Comparison of ENCODE assay signal across 8 cellular contexts in the genomic region with DNA sequence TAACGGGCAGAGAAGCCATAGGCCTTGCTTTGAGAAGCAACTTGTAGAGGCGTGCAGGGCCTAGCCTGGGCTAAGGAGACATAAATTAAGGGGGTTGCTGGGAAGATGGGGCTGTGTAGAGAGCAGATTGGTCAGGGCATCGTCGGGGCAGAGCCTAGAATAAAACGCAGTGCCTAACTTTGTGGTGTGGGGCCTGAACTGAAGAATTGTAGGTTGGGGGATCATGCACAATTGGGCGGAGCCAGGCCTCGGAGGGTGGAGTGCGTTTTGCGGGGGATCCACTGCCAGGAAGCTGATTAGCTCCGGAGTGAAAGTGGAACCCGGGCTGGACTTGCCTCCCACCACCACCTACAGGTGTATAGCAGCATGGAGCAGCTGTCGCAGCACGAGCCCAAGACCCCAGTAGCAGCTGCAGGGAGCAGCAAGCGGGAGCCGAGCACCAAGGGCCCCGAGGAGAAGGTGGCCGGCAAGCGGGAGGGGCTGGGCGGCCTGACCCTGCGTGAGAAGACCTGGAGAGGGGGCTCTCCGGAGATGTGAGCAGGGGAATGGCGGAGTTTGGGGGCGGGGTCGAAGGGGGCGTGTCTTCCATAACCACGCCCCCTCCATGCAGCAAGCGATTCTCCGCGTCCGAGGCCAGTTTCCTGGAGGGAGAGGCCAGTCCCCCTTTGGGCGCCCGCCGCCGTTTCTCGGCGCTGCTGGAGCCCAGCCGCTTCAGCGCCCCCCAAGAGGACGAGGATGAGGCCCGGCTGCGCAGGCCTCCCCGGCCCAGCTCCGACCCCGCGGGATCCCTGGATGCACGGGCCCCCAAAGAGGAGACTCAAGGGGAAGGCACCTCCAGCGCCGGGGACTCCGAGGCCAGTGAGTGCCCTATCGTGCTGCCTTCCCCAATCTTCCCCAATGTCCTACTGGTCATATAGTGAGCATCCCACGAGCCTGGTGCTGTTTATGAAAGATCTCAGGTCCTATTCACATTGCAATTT. TPM values are rescaled to one million over a fixed set of nuclear protein-coding genes. Genes with fewer than 3 reads are reported as not detected.
DNase-seq lines count a peak whose midpoint lies in the region; ATAC-seq and TF ChIP-seq lines count a peak whose summit lies in the region.

No MANE protein-coding gene starts in this region.

- H3K27ac ChIP-seq in foreskin keratinocyte, result no peak overlapping the region

- peak; percentile 39 for TF ChIP-seq POLR2A in GM15510 (IDR thresholded peaks at IDR 0.05; ENCODE audit: borderline replicate concordance, extremely low read depth, insufficient read length)

- peak; percentile 54 for ATAC-seq in foreskin keratinocyte

- TF ChIP-seq CTCF in foreskin keratinocyte (conservative IDR thresholded peaks at IDR 0.05) (peak; percentile 5), progenitor cell of endocrine pancreas (IDR thresholded peaks at IDR 0.05; ENCODE audit: unreplicated experiment) (peak; percentile 36)

- intact Hi-C loops in activated T-helper 1 cell treated with anti-CD3 and anti-CD28 coated beads, Interleukin-12 subunit alpha, Interleukin-12 subunit beta, Interleukin-2, Interleukin-4 antibody, amounts not matched to agents 30 ng/mL and 10 ng/mL and 1 ng/mL, durations not matched to agents 14 hours and 24 hours and 36 hours (cut with micrococcal nuclease), result loop anchor here (2.0 kb wide), 2 partner anchors 13 to 27 kb away; a partner anchor contains a TSS

- H3K27me3 ChIP-seq in foreskin keratinocyte, result no peaks in the 10 kb centered on the region

- DNase-seq in NCI-H2029 treated with DMSO at 0.1 percent for 48 hours (lab: John Stamatoyannopoulos, UW), result peak; percentile 79
- DNase-seq in activated T-helper 1 cell treated with anti-CD3 and anti-CD28 coated beads, Interleukin-12 subunit alpha, Interleukin-12 subunit beta, Interleukin-2, Interleukin-4 antibody, amounts not matched to agents 30 ng/mL and 10 ng/mL and 1 ng/mL, durations not matched to agents 14 hours and 24 hours and 36 hours (ENCODE audit: low spot score), result peak; percentile 68
- peak in 1 of 2 donors; percentile 32 for DNase-seq in foreskin keratinocyte
- peak; percentile 76 for DNase-seq in progenitor cell of endocrine pancreas (ENCODE audit: low spot score, unreplicated experiment)
- no peak for DNase-seq in NCI-H510A treated with DMSO at 0.1 percent for 48 hours (lab: John Stamatoyannopoulos, UW)
- DNase-seq in NCI-H2081 (lab: John Stamatoyannopoulos, UW), result no peak
- no peak for DNase-seq in H4 (ENCODE audit: low spot score)

- peak overlapping the region; percentile 40 for H3K27ac Mint-ChIP-seq in activated T-helper 1 cell treated with anti-CD3 and anti-CD28 coated beads, Interleukin-12 subunit alpha, Interleukin-12 subunit beta, Interleukin-2, Interleukin-4 antibody, amounts not matched to agents 30 ng/mL and 10 ng/mL and 1 ng/mL, durations not matched to agents 14 hours and 24 hours and 36 hours
- peak overlapping the region; percentile 59 for H3K27ac Mint-ChIP-seq in progenitor cell of endocrine pancreas

- H3K4me3 Mint-ChIP-seq in activated T-helper 1 cell treated with anti-CD3 and anti-CD28 coated beads, Interleukin-12 subunit alpha, Interleukin-12 subunit beta, Interleukin-2, Interleukin-4 antibody, amounts not matched to agents 30 ng/mL and 10 ng/mL and 1 ng/mL, durations not matched to agents 14 hours and 24 hours and 36 hours, result peak overlapping the region; percentile 76
- H3K4me3 Mint-ChIP-seq in progenitor cell of endocrine pancreas (ENCODE audit: low read depth), result peak overlapping the region; percentile 63

- H3K4me1 ChIP-seq in foreskin keratinocyte, result no peaks in the 10 kb centered on the region

- peaks cover 3% of the 10 kb centered on the region for H3K27me3 Mint-ChIP-seq in activated T-helper 1 cell treated with anti-CD3 and anti-CD28 coated beads, Interleukin-12 subunit alpha, Interleukin-12 subunit beta, Interleukin-2, Interleukin-4 antibody, amounts not matched to agents 30 ng/mL and 10 ng/mL and 1 ng/mL, durations not matched to agents 14 hours and 24 hours and 36 hours (ENCODE audit: insufficient read depth)
- H3K27me3 Mint-ChIP-seq in progenitor cell of endocrine pancreas, result peaks cover 3% of the 10 kb centered on the region

- H3K4me1 Mint-ChIP-seq in activated T-helper 1 cell treated with anti-CD3 and anti-CD28 coated beads, Interleukin-12 subunit alpha, Interleukin-12 subunit beta, Interleukin-2, Interleukin-4 antibody, amounts not matched to agents 30 ng/mL and 10 ng/mL and 1 ng/mL, durations not matched to agents 14 hours and 24 hours and 36 hours (ENCODE audit: low read depth), result no peaks in the 10 kb centered on the region
- peaks cover 2% of the 10 kb centered on the region for H3K4me1 Mint-ChIP-seq in progenitor cell of endocrine pancreas (ENCODE audit: low read depth)

- H3K9me3 Mint-ChIP-seq in activated T-helper 1 cell treated with anti-CD3 and anti-CD28 coated beads, Interleukin-12 subunit alpha, Interleukin-12 subunit beta, Interleukin-2, Interleukin-4 antibody, amounts not matched to agents 30 ng/mL and 10 ng/mL and 1 ng/mL, durations not matched to agents 14 hours and 24 hours and 36 hours, result no peaks in the 10 kb centered on the region
- H3K9me3 Mint-ChIP-seq in progenitor cell of endocrine pancreas (ENCODE audit: low read depth), result peaks cover 5% of the 10 kb centered on the region

- H3K36me3 Mint-ChIP-seq in activated T-helper 1 cell treated with anti-CD3 and anti-CD28 coated beads, Interleukin-12 subunit alpha, Interleukin-12 subunit beta, Interleukin-2, Interleukin-4 antibody, amounts not matched to agents 30 ng/mL and 10 ng/mL and 1 ng/mL, durations not matched to agents 14 hours and 24 hours and 36 hours (ENCODE audit: low read depth), result peaks cover 3% of the 10 kb centered on the region
- peaks cover 10% of the 10 kb centered on the region for H3K36me3 Mint-ChIP-seq in progenitor cell of endocrine pancreas (ENCODE audit: insufficient read depth)

RNA-seq across cellular contexts. Expression of a gene that starts 13.8 kb away (rescaled TPM):
- total RNA-seq in activated T-helper 1 cell treated with anti-CD3 and anti-CD28 coated beads, Interleukin-12 subunit alpha, Interleukin-12 subunit beta, Interleukin-2, Interleukin-4 antibody, amounts not matched to agents 30 ng/mL and 10 ng/mL and 1 ng/mL, durations not matched to agents 14 hours and 24 hours and 36 hours, result 22.9 and 23.7 TPM in 2 replicates
- total RNA-seq in foreskin keratinocyte, result 28.2 and 36.3 TPM in 2 replicates
- polyA plus RNA-seq in foreskin keratinocyte, result 36.1 and 44.0 TPM in 2 replicates
- 26.0 and 31.7 TPM in 2 replicates for total RNA-seq in progenitor cell of endocrine pancreas
- total RNA-seq in H4 (2014; rRNA removed; shearing (Covaris generic)), result 64.4 and 68.8 TPM in 2 replicates

RNA-seq across cellular contexts. Expression of a gene that starts 19.6 kb away (rescaled TPM):
- 0.80 and 1.3 TPM in 2 replicates for total RNA-seq in activated T-helper 1 cell treated with anti-CD3 and anti-CD28 coated beads, Interleukin-12 subunit alpha, Interleukin-12 subunit beta, Interleukin-2, Interleukin-4 antibody, amounts not matched to agents 30 ng/mL and 10 ng/mL and 1 ng/mL, durations not matched to agents 14 hours and 24 hours and 36 hours
- total RNA-seq in foreskin keratinocyte (0.11 TPM in 1 of 2 replicates, not detected in the other), progenitor cell of endocrine pancreas (not detected in 2 replicates)
- 0.11 and 0.12 TPM in 2 replicates for polyA plus RNA-seq in foreskin keratinocyte
- total RNA-seq in H4 (2014; rRNA removed; shearing (Covaris generic)), result not detected in 2 replicates

RNA-seq across cellular contexts. Expression of a gene that starts 23.6 kb away (rescaled TPM):
- 65.9 and 68.8 TPM in 2 replicates for total RNA-seq in activated T-helper 1 cell treated with anti-CD3 and anti-CD28 coated beads, Interleukin-12 subunit alpha, Interleukin-12 subunit beta, Interleukin-2, Interleukin-4 antibody, amounts not matched to agents 30 ng/mL and 10 ng/mL and 1 ng/mL, durations not matched to agents 14 hours and 24 hours and 36 hours
- total RNA-seq in foreskin keratinocyte (18.6 and 21.5 TPM in 2 replicates), progenitor cell of endocrine pancreas (59.3 and 60.6 TPM in 2 replicates)
- 17.8 and 21.4 TPM in 2 replicates for polyA plus RNA-seq in foreskin keratinocyte
- 31.0 and 38.3 TPM in 2 replicates for total RNA-seq in H4 (2014; rRNA removed; shearing (Covaris generic))

RNA-seq across cellular contexts. Expression of a gene that starts 29.1 kb away (rescaled TPM):
- total RNA-seq in activated T-helper 1 cell treated with anti-CD3 and anti-CD28 coated beads, Interleukin-12 subunit alpha, Interleukin-12 subunit beta, Interleukin-2, Interleukin-4 antibody, amounts not matched to agents 30 ng/mL and 10 ng/mL and 1 ng/mL, durations not matched to agents 14 hours and 24 hours and 36 hours, result 1.4 and 1.7 TPM in 2 replicates
- total RNA-seq in foreskin keratinocyte, result 0.10 and 0.21 TPM in 2 replicates
- 0.16 and 0.22 TPM in 2 replicates for polyA plus RNA-seq in foreskin keratinocyte
- 5.3 and 5.9 TPM in 2 replicates for total RNA-seq in progenitor cell of endocrine pancreas
- 5.7 TPM in 1 of 2 replicates, not detected in the other for total RNA-seq in H4 (2014; rRNA removed; shearing (Covaris generic))

RNA-seq across cellular contexts. Expression of a gene that starts 33.0 kb away (rescaled TPM):
- total RNA-seq in activated T-helper 1 cell treated with anti-CD3 and anti-CD28 coated beads, Interleukin-12 subunit alpha, Interleukin-12 subunit beta, Interleukin-2, Interleukin-4 antibody, amounts not matched to agents 30 ng/mL and 10 ng/mL and 1 ng/mL, durations not matched to agents 14 hours and 24 hours and 36 hours, result not detected in 2 replicates
- total RNA-seq in foreskin keratinocyte (not detected in 2 replicates), progenitor cell of endocrine pancreas (not detected in 2 replicates)
- not detected in 2 replicates for polyA plus RNA-seq in foreskin keratinocyte
- not detected in 2 replicates for total RNA-seq in H4 (2014; rRNA removed; shearing (Covaris generic))

Comparison
In these comparisons a context has a peak if more than half of its experiments do, and no peak if none do; other contexts are left out.
1. DNase-seq: peak in NCI-H2029 treated with DMSO at 0.1 percent for 48 hours (single experiment), activated T-helper 1 cell treated with anti-CD3 and anti-CD28 coated beads, Interleukin-12 subunit alpha, Interleukin-12 subunit beta, Interleukin-2, Interleukin-4 antibody, amounts not matched to agents 30 ng/mL and 10 ng/mL and 1 ng/mL, durations not matched to agents 14 hours and 24 hours and 36 hours (single experiment) and progenitor cell of endocrine pancreas (single experiment); none in NCI-H510A treated with DMSO at 0.1 percent for 48 hours (single experiment), NCI-H2081 (0 of 2) and H4 (single experiment).